1 cellular context compared by ENCODE assay signal in genomic region chr20:38094373-38094775, GRCh38.
A peak's percentile ranks its signal among the peaks of the same experiment; 100 is the strongest.
TF ChIP-seq lines count a peak whose summit lies in the region.

No MANE protein-coding gene starts in this region.

TF ChIP-seq in GM12878, 131 proteins besides CTCF, POLR2A, EP300 and RAD21 (continued from another document and continues in another):
- TF ChIP-seq ZNF687 (IDR thresholded peaks at IDR 0.05), result no peak
- TF ChIP-seq SKIL (IDR thresholded peaks at IDR 0.05; ENCODE audit: low read depth, poor library complexity, severe bottlenecking), result peak; percentile 56
- no peak for TF ChIP-seq PAX8 (IDR thresholded peaks at IDR 0.05)
- TF ChIP-seq POU2F2 (IDR thresholded peaks at IDR 0.05; ENCODE audit: borderline replicate concordance, low read depth, low read length), result 0 out of 3 replicates have a peak, but pooled peaks have one; percentile 33
- no peak for TF ChIP-seq E2F8 (IDR thresholded peaks at IDR 0.05; ENCODE audit: low read depth, partially characterized antibody)
- TF ChIP-seq IKZF2 (IDR thresholded peaks at IDR 0.05), result peak; percentile 53 to 56; a peak in 2 of 4 replicates
- TF ChIP-seq PAX5 (IDR thresholded peaks at IDR 0.05; ENCODE audit: borderline replicate concordance, low read depth, low read length), result 0 out of 2 replicates have a peak, but pooled peaks have one; percentile 68
- TF ChIP-seq RELA (IDR thresholded peaks at IDR 0.05; ENCODE audit: borderline replicate concordance, partially characterized antibody), result no peak
- no peak; the same call in 1 of the 2 replicates for TF ChIP-seq IKZF1 (conservative IDR thresholded peaks at IDR 0.05)
- no peak for TF ChIP-seq SIN3A (IDR thresholded peaks at IDR 0.05; ENCODE audit: low read depth, low read length)
- no peak; the same call in 1 of the 2 replicates for TF ChIP-seq CHD2 (IDR thresholded peaks at IDR 0.05; ENCODE audit: borderline replicate concordance, low read depth, low read length)
- TF ChIP-seq, protein P1, sequence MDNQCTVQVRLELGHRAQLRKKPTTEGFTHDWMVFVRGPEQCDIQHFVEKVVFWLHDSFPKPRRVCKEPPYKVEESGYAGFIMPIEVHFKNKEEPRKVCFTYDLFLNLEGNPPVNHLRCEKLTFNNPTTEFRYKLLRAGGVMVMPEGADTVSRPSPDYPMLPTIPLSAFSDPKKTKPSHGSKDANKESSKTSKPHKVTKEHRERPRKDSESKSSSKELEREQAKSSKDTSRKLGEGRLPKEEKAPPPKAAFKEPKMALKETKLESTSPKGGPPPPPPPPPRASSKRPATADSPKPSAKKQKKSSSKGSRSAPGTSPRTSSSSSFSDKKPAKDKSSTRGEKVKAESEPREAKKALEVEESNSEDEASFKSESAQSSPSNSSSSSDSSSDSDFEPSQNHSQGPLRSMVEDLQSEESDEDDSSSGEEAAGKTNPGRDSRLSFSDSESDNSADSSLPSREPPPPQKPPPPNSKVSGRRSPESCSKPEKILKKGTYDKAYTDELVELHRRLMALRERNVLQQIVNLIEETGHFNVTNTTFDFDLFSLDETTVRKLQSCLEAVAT (IDR thresholded peaks at IDR 0.05), result no peak
- TF ChIP-seq EED (IDR thresholded peaks at IDR 0.05; ENCODE audit: low read depth), result no peak
- peak; percentile 61; the same call in 1 of the 2 replicates for TF ChIP-seq PML (IDR thresholded peaks at IDR 0.05; ENCODE audit: low read length)
- TF ChIP-seq TCF3 (IDR thresholded peaks at IDR 0.05; ENCODE audit: borderline replicate concordance, insufficient read depth, low read depth, low read length), result peak; percentile 48; the same call in 1 of the 2 replicates
- TF ChIP-seq, protein P2, sequence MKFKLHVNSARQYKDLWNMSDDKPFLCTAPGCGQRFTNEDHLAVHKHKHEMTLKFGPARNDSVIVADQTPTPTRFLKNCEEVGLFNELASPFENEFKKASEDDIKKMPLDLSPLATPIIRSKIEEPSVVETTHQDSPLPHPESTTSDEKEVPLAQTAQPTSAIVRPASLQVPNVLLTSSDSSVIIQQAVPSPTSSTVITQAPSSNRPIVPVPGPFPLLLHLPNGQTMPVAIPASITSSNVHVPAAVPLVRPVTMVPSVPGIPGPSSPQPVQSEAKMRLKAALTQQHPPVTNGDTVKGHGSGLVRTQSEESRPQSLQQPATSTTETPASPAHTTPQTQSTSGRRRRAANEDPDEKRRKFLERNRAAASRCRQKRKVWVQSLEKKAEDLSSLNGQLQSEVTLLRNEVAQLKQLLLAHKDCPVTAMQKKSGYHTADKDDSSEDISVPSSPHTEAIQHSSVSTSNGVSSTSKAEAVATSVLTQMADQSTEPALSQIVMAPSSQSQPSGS (IDR thresholded peaks at IDR 0.05; ENCODE audit: low read length), result peak; percentile 92
- TF ChIP-seq MYC (IDR thresholded peaks at IDR 0.05; ENCODE audit: insufficient read depth, insufficient read length, insufficient replicate concordance, low read length, severe bottlenecking), result no peak
- TF ChIP-seq STAT3 (IDR thresholded peaks at IDR 0.05; ENCODE audit: low read depth, low read length), result peak; percentile 82; the same call in 1 of the 2 replicates
- TF ChIP-seq SMAD1 (IDR thresholded peaks at IDR 0.05; ENCODE audit: low read depth, partially characterized antibody), result peak; percentile 14
- TF ChIP-seq BHLHE40 (IDR thresholded peaks at IDR 0.05; ENCODE audit: borderline replicate concordance in 1 of 2, low read depth in 2 of 2, low read length in 1 of 2), result peak; percentile 47 to 51; a peak in 3 of 4 replicates
- peak; percentile 82; the same call in 1 of the 2 replicates for TF ChIP-seq TBL1XR1 (IDR thresholded peaks at IDR 0.05; ENCODE audit: low read depth, low read length)
- peak; percentile 88 for TF ChIP-seq BCL11A (IDR thresholded peaks at IDR 0.05; ENCODE audit: low read depth, low read length)
- TF ChIP-seq, protein P3, sequence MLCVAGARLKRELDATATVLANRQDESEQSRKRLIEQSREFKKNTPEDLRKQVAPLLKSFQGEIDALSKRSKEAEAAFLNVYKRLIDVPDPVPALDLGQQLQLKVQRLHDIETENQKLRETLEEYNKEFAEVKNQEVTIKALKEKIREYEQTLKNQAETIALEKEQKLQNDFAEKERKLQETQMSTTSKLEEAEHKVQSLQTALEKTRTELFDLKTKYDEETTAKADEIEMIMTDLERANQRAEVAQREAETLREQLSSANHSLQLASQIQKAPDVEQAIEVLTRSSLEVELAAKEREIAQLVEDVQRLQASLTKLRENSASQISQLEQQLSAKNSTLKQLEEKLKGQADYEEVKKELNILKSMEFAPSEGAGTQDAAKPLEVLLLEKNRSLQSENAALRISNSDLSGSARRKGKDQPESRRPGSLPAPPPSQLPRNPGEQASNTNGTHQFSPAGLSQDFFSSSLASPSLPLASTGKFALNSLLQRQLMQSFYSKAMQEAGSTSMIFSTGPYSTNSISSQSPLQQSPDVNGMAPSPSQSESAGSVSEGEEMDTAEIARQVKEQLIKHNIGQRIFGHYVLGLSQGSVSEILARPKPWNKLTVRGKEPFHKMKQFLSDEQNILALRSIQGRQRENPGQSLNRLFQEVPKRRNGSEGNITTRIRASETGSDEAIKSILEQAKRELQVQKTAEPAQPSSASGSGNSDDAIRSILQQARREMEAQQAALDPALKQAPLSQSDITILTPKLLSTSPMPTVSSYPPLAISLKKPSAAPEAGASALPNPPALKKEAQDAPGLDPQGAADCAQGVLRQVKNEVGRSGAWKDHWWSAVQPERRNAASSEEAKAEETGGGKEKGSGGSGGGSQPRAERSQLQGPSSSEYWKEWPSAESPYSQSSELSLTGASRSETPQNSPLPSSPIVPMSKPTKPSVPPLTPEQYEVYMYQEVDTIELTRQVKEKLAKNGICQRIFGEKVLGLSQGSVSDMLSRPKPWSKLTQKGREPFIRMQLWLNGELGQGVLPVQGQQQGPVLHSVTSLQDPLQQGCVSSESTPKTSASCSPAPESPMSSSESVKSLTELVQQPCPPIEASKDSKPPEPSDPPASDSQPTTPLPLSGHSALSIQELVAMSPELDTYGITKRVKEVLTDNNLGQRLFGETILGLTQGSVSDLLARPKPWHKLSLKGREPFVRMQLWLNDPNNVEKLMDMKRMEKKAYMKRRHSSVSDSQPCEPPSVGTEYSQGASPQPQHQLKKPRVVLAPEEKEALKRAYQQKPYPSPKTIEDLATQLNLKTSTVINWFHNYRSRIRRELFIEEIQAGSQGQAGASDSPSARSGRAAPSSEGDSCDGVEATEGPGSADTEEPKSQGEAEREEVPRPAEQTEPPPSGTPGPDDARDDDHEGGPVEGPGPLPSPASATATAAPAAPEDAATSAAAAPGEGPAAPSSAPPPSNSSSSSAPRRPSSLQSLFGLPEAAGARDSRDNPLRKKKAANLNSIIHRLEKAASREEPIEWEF (IDR thresholded peaks at IDR 0.05; ENCODE audit: insufficient replicate concordance, low read depth, low read length), result peak; percentile 42
- TF ChIP-seq DPF2 (IDR thresholded peaks at IDR 0.05), result peak; percentile 50; the same call in 1 of the 2 replicates
- TF ChIP-seq CREM (IDR thresholded peaks at IDR 0.05; ENCODE audit: low read depth), result peak; percentile 88
- TF ChIP-seq CEBPB (IDR thresholded peaks at IDR 0.05; ENCODE audit: borderline replicate concordance in 1 of 2, low read depth in 2 of 2, low read length in 2 of 2), result 0 out of 4 replicates have a peak, but pooled peaks have one; percentile 32 to 51
- TF ChIP-seq RBBP5 (conservative IDR thresholded peaks at IDR 0.05), result no peak
- peak; percentile 99 for TF ChIP-seq ATF7 (IDR thresholded peaks at IDR 0.05; ENCODE audit: low read depth)
- TF ChIP-seq GATAD2B (conservative IDR thresholded peaks at IDR 0.05; ENCODE audit: low read depth), result no peak
- TF ChIP-seq CREB1 (IDR thresholded peaks at IDR 0.05; ENCODE audit: low read depth), result peak; percentile 89
- peak; percentile 89 for TF ChIP-seq MTA2 (IDR thresholded peaks at IDR 0.05; ENCODE audit: low read depth)
- TF ChIP-seq MEF2B (IDR thresholded peaks at IDR 0.05; ENCODE audit: partially characterized antibody, poor library complexity, severe bottlenecking), result peak; percentile 93
- TF ChIP-seq PKNOX1 (IDR thresholded peaks at IDR 0.05), result peak; percentile 90
- no peak for TF ChIP-seq HCFC1 (IDR thresholded peaks at IDR 0.05; ENCODE audit: low read length)
- no peak for TF ChIP-seq NBN (IDR thresholded peaks at IDR 0.05)
- peak; percentile 83 for TF ChIP-seq NFIC (IDR thresholded peaks at IDR 0.05; ENCODE audit: low read depth, low read length)
- peak; percentile 69; the same call in 1 of the 2 replicates for TF ChIP-seq RUNX3 (IDR thresholded peaks at IDR 0.05; ENCODE audit: low read length)
- TF ChIP-seq PBX3 (IDR thresholded peaks at IDR 0.05; ENCODE audit: insufficient replicate concordance, low read depth, low read length), result no peak
- no peak for TF ChIP-seq CBX5 (IDR thresholded peaks at IDR 0.05; ENCODE audit: low read depth)
- peak; percentile 89 for TF ChIP-seq TCF12 (IDR thresholded peaks at IDR 0.05; ENCODE audit: low read depth, low read length)
